22 cellular contexts compared by ENCODE assay signal in genomic region chr15:62798536-62798935, GRCh38.
"Had no signal": no experiment of that assay in that cellular context is flagged by ENCODE, and none has a peak within 500 bp of the region (broad histone marks: within the 10 kb centered on the region; RNA-seq: fewer than 3 reads in every experiment).

No MANE protein-coding gene starts in this region.

- ATAC-seq: activated T-helper 17 cell treated with anti-CD3 and anti-CD28 coated beads, Interleukin-2, amount 50 U/mL, for 72 hours; T-cell had no signal

- H3K27ac Mint-ChIP-seq: activated CD4-positive, alpha-beta memory T cell treated with anti-CD3 and anti-CD28 coated beads for 36 hours; activated CD4-positive, alpha-beta T cell treated with anti-CD3 and anti-CD28 coated beads, Interleukin-2, amount 10 ng/mL, durations not matched to agents 7 days and 5 days; activated naive CD4-positive, alpha-beta T cell treated with anti-CD3 and anti-CD28 coated beads for 36 hours; activated naive CD8-positive, alpha-beta T cell; activated T-helper 17 cell treated with anti-CD3 and anti-CD28 coated beads, Interleukin-2, amount 50 U/mL, for 72 hours; T-cell had no signal

- H3K9me3 Mint-ChIP-seq: activated CD4-positive, alpha-beta memory T cell treated with anti-CD3 and anti-CD28 coated beads for 36 hours; activated CD4-positive, alpha-beta T cell treated with anti-CD3 and anti-CD28 coated beads, Interleukin-2, amount 10 ng/mL, durations not matched to agents 7 days and 5 days; activated naive CD4-positive, alpha-beta T cell treated with anti-CD3 and anti-CD28 coated beads for 36 hours; activated T-helper 17 cell treated with anti-CD3 and anti-CD28 coated beads, Interleukin-2, amount 50 U/mL, for 72 hours; T-cell had no signal

- DNase-seq: activated CD4-positive, alpha-beta memory T cell treated with anti-CD3 and anti-CD28 coated beads for 36 hours; activated CD4-positive, alpha-beta T cell treated with anti-CD3 and anti-CD28 coated beads, Interleukin-2, amount 10 ng/mL, durations not matched to agents 7 days and 5 days; activated CD4-positive, CD25-positive, alpha-beta regulatory T cell; activated CD8-positive, alpha-beta memory T cell treated with anti-CD3 and anti-CD28 coated beads for 24 hours; activated gamma-delta T cell; activated naive CD4-positive, alpha-beta T cell treated with anti-CD3 and anti-CD28 coated beads for 36 hours; activated T-cell treated with anti-CD3 and anti-CD28 coated beads, Interleukin-2, amount 50 U/mL, for 48 hours; cerebellar nuclear complex; NCI-H1048; NCI-H146; NCI-H2081 treated with DMSO at 0.1 percent for 48 hours; NCI-H2171 treated with DMSO at 0.1 percent for 48 hours; NCI-H226; NCI-H526 treated with DMSO at 0.1 percent for 48 hours; NCI-H82; T-cell; T-helper 2 cell; T1000 had no signal

- H3K27ac ChIP-seq: SK-N-MC, VCaP had no signal

- H3K4me3 Mint-ChIP-seq: activated CD4-positive, alpha-beta memory T cell treated with anti-CD3 and anti-CD28 coated beads for 36 hours; activated CD4-positive, alpha-beta T cell treated with anti-CD3 and anti-CD28 coated beads, Interleukin-2, amount 10 ng/mL, durations not matched to agents 7 days and 5 days; activated naive CD4-positive, alpha-beta T cell treated with anti-CD3 and anti-CD28 coated beads for 36 hours; activated naive CD8-positive, alpha-beta T cell; activated T-helper 17 cell treated with anti-CD3 and anti-CD28 coated beads, Interleukin-2, amount 50 U/mL, for 72 hours; T-cell had no signal

- H3K4me3 ChIP-seq: SK-N-MC had no signal

- H3K36me3 Mint-ChIP-seq: activated CD4-positive, alpha-beta memory T cell treated with anti-CD3 and anti-CD28 coated beads for 36 hours; activated naive CD8-positive, alpha-beta T cell; T-cell had no signal

- H3K4me1 Mint-ChIP-seq: activated CD4-positive, alpha-beta T cell treated with anti-CD3 and anti-CD28 coated beads, Interleukin-2, amount 10 ng/mL, durations not matched to agents 7 days and 5 days; activated T-helper 17 cell treated with anti-CD3 and anti-CD28 coated beads, Interleukin-2, amount 50 U/mL, for 72 hours had no signal

- H3K27me3 Mint-ChIP-seq: activated naive CD8-positive, alpha-beta T cell had no signal
